1 cellular context compared by ENCODE assay signal in genomic region chr1:234722267-234722704, GRCh38.
A peak's percentile ranks its signal among the peaks of the same experiment; 100 is the strongest.
TF ChIP-seq lines count a peak whose summit lies in the region.

No MANE protein-coding gene starts in this region.

TF ChIP-seq in HepG2, 621 proteins besides CTCF, POLR2A, EP300 and RAD21 (continued from another document):
- TF ChIP-seq ZBTB25 (CRISPR knock-in tag; IDR thresholded peaks at IDR 0.05): no peak
- no peak for TF ChIP-seq ZNF879 (CRISPR knock-in tag; IDR thresholded peaks at IDR 0.05)
- TF ChIP-seq HNRNPH1 (optimal IDR thresholded peaks at IDR 0.05; ENCODE audit: low read depth, low read length): peak; percentile 88
